Comparison of ENCODE assay signal across 24 cellular contexts in genomic region chr17:45936610-45937009, GRCh38. TPM values are rescaled to one million over a fixed set of nuclear protein-coding genes. Genes with fewer than 3 reads are reported as not detected.
DNase-seq lines count a peak whose midpoint lies in the region; ATAC-seq and TF ChIP-seq lines count a peak whose summit lies in the region.
"Had no signal": no experiment of that assay in that cellular context is flagged by ENCODE, and none has a peak within 500 bp of the region (broad histone marks: within the 10 kb centered on the region; RNA-seq: fewer than 3 reads in every experiment).

No MANE protein-coding gene starts in this region.

- no peaks in the 10 kb centered on the region for H3K9me3 Mint-ChIP-seq in activated T-helper 1 cell treated with anti-CD3 and anti-CD28 coated beads, Interleukin-12 subunit alpha, Interleukin-12 subunit beta, Interleukin-2, Interleukin-4 antibody, amounts not matched to agents 30 ng/mL and 10 ng/mL and 1 ng/mL, durations not matched to agents 14 hours and 24 hours and 36 hours
- H3K9me3 Mint-ChIP-seq: activated naive CD4-positive, alpha-beta T cell treated with anti-CD3 and anti-CD28 coated beads, Interleukin-2, amount 10 ng/mL, durations not matched to agents 7 days and 5 days; activated T-cell treated with anti-CD3 and anti-CD28 coated beads, Interleukin-2, amount 50 U/mL, for 24 hours; effector memory CD8-positive, alpha-beta T cell; neural crest cell had no signal

- H3K36me3 Mint-ChIP-seq in activated T-helper 1 cell treated with anti-CD3 and anti-CD28 coated beads, Interleukin-12 subunit alpha, Interleukin-12 subunit beta, Interleukin-2, Interleukin-4 antibody, amounts not matched to agents 30 ng/mL and 10 ng/mL and 1 ng/mL, durations not matched to agents 14 hours and 24 hours and 36 hours (ENCODE audit: low read depth): no peaks in the 10 kb centered on the region
- H3K36me3 Mint-ChIP-seq: activated naive CD4-positive, alpha-beta T cell treated with anti-CD3 and anti-CD28 coated beads, Interleukin-2, amount 10 ng/mL, durations not matched to agents 7 days and 5 days had no signal

- H3K9me3 ChIP-seq in right lobe of liver (no peaks in the 10 kb centered on the region), aorta (ENCODE audit: control insufficient read depth, low read length) (no peaks in the 10 kb centered on the region)
- H3K9me3 ChIP-seq: Caco-2, prostate gland, SJCRH30, stomach, upper lobe of right lung had no signal

- no peaks in the 10 kb centered on the region for H3K4me1 Mint-ChIP-seq in activated T-helper 1 cell treated with anti-CD3 and anti-CD28 coated beads, Interleukin-12 subunit alpha, Interleukin-12 subunit beta, Interleukin-2, Interleukin-4 antibody, amounts not matched to agents 30 ng/mL and 10 ng/mL and 1 ng/mL, durations not matched to agents 14 hours and 24 hours and 36 hours (ENCODE audit: low read depth)
- H3K4me1 Mint-ChIP-seq: activated naive CD4-positive, alpha-beta T cell treated with anti-CD3 and anti-CD28 coated beads, Interleukin-2, amount 10 ng/mL, durations not matched to agents 7 days and 5 days; neural crest cell had no signal

- DNase-seq in DMS 273 (lab: John Stamatoyannopoulos, UW; ENCODE audit: unreplicated experiment) (peak; percentile 62), DMS 273 treated with DMSO at 0.1 percent for 48 hours (lab: John Stamatoyannopoulos, UW) (no peak), NCI-H2029 (lab: John Stamatoyannopoulos, UW) (peak; percentile 85), NCI-H774 (lab: John Stamatoyannopoulos, UW) (peak; percentile 43), right lobe of liver (peak in 2 of 3 donors; percentile 74 to 89), aorta (no peak)
- DNase-seq in activated T-helper 1 cell treated with anti-CD3 and anti-CD28 coated beads, Interleukin-12 subunit alpha, Interleukin-12 subunit beta, Interleukin-2, Interleukin-4 antibody, amounts not matched to agents 30 ng/mL and 10 ng/mL and 1 ng/mL, durations not matched to agents 14 hours and 24 hours and 36 hours (ENCODE audit: low spot score): no peak
- DNase-seq: activated CD8-positive, alpha-beta T cell treated with anti-CD3 and anti-CD28 coated beads, Interleukin-2, amount 10 ng/mL, durations not matched to agents 7 days and 5 days; activated naive CD4-positive, alpha-beta T cell treated with anti-CD3 and anti-CD28 coated beads, Interleukin-2, amount 10 ng/mL, durations not matched to agents 7 days and 5 days; activated T-cell treated with anti-CD3 and anti-CD28 coated beads, Interleukin-2, amount 50 U/mL, for 24 hours; anterior cingulate cortex; Caco-2; effector memory CD8-positive, alpha-beta T cell; left colon; NCI-H446; SJCRH30; small intestine; stimulated activated CD4-positive, alpha-beta T cell treated with anti-CD3 and anti-CD28 coated beads, Interleukin-2, amount 100 ng/mL, for 48 hours; stomach; upper lobe of right lung had no signal

- peaks cover 0 to 33% (median 6%) of the 10 kb centered on the region in 4 donors for H3K4me1 ChIP-seq in right lobe of liver
- no peaks in the 10 kb centered on the region for H3K4me1 ChIP-seq in aorta (ENCODE audit: control insufficient read depth in 1 of 2, insufficient read depth in 2 of 2, low read length in 2 of 2)
- H3K4me1 ChIP-seq: Caco-2, SJCRH30 had no signal

- H3K4me3 ChIP-seq in right lobe of liver (peak overlapping the region in 1 of 3 donors; percentile 28), aorta (ENCODE audit: low read length in 2 of 2) (no peak overlapping the region)
- H3K4me3 ChIP-seq: prostate gland, SJCRH30, stomach, upper lobe of right lung had no signal

- H3K27me3 ChIP-seq in right lobe of liver (no peaks in the 10 kb centered on the region), aorta (ENCODE audit: control insufficient read depth in 1 of 2, insufficient read depth in 2 of 2, low read length in 1 of 2) (no peaks in the 10 kb centered on the region)
- H3K27me3 ChIP-seq: SJCRH30, upper lobe of right lung had no signal

- H3K36me3 ChIP-seq in right lobe of liver (peaks cover 0 to under 1% (median 0%) of the 10 kb centered on the region in 4 donors), aorta (ENCODE audit: control insufficient read depth in 1 of 2, insufficient read depth in 2 of 2, low read length in 1 of 2) (no peaks in the 10 kb centered on the region)
- H3K36me3 ChIP-seq: prostate gland, SJCRH30, stomach, upper lobe of right lung had no signal

- ATAC-seq in right lobe of liver: peak; percentile 66 to 86 (median 73)
- ATAC-seq in GM19324 (IDR thresholded peaks at IDR 0.05; ENCODE audit: low FRiP score, unreplicated experiment): no peak
- ATAC-seq in aorta (ENCODE audit: low FRiP score): no peak
- ATAC-seq: activated CD8-positive, alpha-beta T cell treated with anti-CD3 and anti-CD28 coated beads, Interleukin-2, amount 10 ng/mL, durations not matched to agents 7 days and 5 days; effector memory CD8-positive, alpha-beta T cell; left colon; upper lobe of right lung had no signal

- 18% methylated on average over 4 of the region's 4 CpGs for WGBS in right lobe of liver (ENCODE audit: insufficient coverage, low coverage, low lambda C conversion rate, missing lambda C conversion rate)
- WGBS in aorta, 2 donors: 85 to 92% methylated on average over 4 of the region's 4 CpGs

- no peak for TF ChIP-seq CTCF in right lobe of liver (IDR thresholded peaks at IDR 0.05)

- intact Hi-C loops in right lobe of liver (cut with DNase I) (no loop called here), aorta (cut with DNase I) (no loop called here)
- intact Hi-C loops in activated T-helper 1 cell treated with anti-CD3 and anti-CD28 coated beads, Interleukin-12 subunit alpha, Interleukin-12 subunit beta, Interleukin-2, Interleukin-4 antibody, amounts not matched to agents 30 ng/mL and 10 ng/mL and 1 ng/mL, durations not matched to agents 14 hours and 24 hours and 36 hours (cut with micrococcal nuclease): no loop called here

- peaks cover 33% of the 10 kb centered on the region for H3K27me3 Mint-ChIP-seq in activated T-helper 1 cell treated with anti-CD3 and anti-CD28 coated beads, Interleukin-12 subunit alpha, Interleukin-12 subunit beta, Interleukin-2, Interleukin-4 antibody, amounts not matched to agents 30 ng/mL and 10 ng/mL and 1 ng/mL, durations not matched to agents 14 hours and 24 hours and 36 hours (ENCODE audit: insufficient read depth)

- H3K27ac ChIP-seq in right lobe of liver: peak overlapping the region in 2 of 3 donors; percentile 63 to 88
- no peak overlapping the region for H3K27ac ChIP-seq in aorta (ENCODE audit: low read depth in 1 of 2, low read length in 2 of 2)
- H3K27ac ChIP-seq: 22Rv1, prostate gland, SJCRH30, stomach, upper lobe of right lung had no signal

- no peak for TF ChIP-seq POLR2A in right lobe of liver (IDR thresholded peaks at IDR 0.05)

- no peak overlapping the region for H3K4me3 Mint-ChIP-seq in activated T-helper 1 cell treated with anti-CD3 and anti-CD28 coated beads, Interleukin-12 subunit alpha, Interleukin-12 subunit beta, Interleukin-2, Interleukin-4 antibody, amounts not matched to agents 30 ng/mL and 10 ng/mL and 1 ng/mL, durations not matched to agents 14 hours and 24 hours and 36 hours
- H3K4me3 Mint-ChIP-seq: activated CD8-positive, alpha-beta T cell treated with anti-CD3 and anti-CD28 coated beads, Interleukin-2, amount 10 ng/mL, durations not matched to agents 7 days and 5 days; activated naive CD4-positive, alpha-beta T cell treated with anti-CD3 and anti-CD28 coated beads, Interleukin-2, amount 10 ng/mL, durations not matched to agents 7 days and 5 days; activated T-cell treated with anti-CD3 and anti-CD28 coated beads, Interleukin-2, amount 50 U/mL, for 24 hours; effector memory CD8-positive, alpha-beta T cell; neural crest cell had no signal

- no peak overlapping the region for H3K27ac Mint-ChIP-seq in activated T-helper 1 cell treated with anti-CD3 and anti-CD28 coated beads, Interleukin-12 subunit alpha, Interleukin-12 subunit beta, Interleukin-2, Interleukin-4 antibody, amounts not matched to agents 30 ng/mL and 10 ng/mL and 1 ng/mL, durations not matched to agents 14 hours and 24 hours and 36 hours
- H3K27ac Mint-ChIP-seq: activated CD8-positive, alpha-beta T cell treated with anti-CD3 and anti-CD28 coated beads, Interleukin-2, amount 10 ng/mL, durations not matched to agents 7 days and 5 days; activated naive CD4-positive, alpha-beta T cell treated with anti-CD3 and anti-CD28 coated beads, Interleukin-2, amount 10 ng/mL, durations not matched to agents 7 days and 5 days; activated T-cell treated with anti-CD3 and anti-CD28 coated beads, Interleukin-2, amount 50 U/mL, for 24 hours; effector memory CD8-positive, alpha-beta T cell had no signal

RNA-seq across cellular contexts. Expression of gene MAPT, which starts 42.3 kb away (rescaled TPM):
- 1 to 10 TPM in 2 of 6 experiments, under 1 TPM in 4; 0.39 to 4.9 (median 0.59) TPM for total RNA-seq in right lobe of liver
- total RNA-seq in activated T-helper 1 cell treated with anti-CD3 and anti-CD28 coated beads, Interleukin-12 subunit alpha, Interleukin-12 subunit beta, Interleukin-2, Interleukin-4 antibody, amounts not matched to agents 30 ng/mL and 10 ng/mL and 1 ng/mL, durations not matched to agents 14 hours and 24 hours and 36 hours: 0.64 and 1.1 TPM in 2 replicates
- 1 to 10 TPM; 1.3 to 3.9 TPM for total RNA-seq in aorta
- polyA plus RNA-seq in aorta: under 1 TPM; 0.13 to 0.51 TPM

Comparison
In these comparisons a context has a peak if more than half of its experiments do, and no peak if none do; other contexts are left out.
1. DNase-seq: peak in DMS 273 (single experiment), NCI-H2029 (single experiment), NCI-H774 (single experiment) and right lobe of liver (2 of 3); none in DMS 273 treated with DMSO at 0.1 percent for 48 hours (single experiment), activated T-helper 1 cell treated with anti-CD3 and anti-CD28 coated beads, Interleukin-12 subunit alpha, Interleukin-12 subunit beta, Interleukin-2, Interleukin-4 antibody, amounts not matched to agents 30 ng/mL and 10 ng/mL and 1 ng/mL, durations not matched to agents 14 hours and 24 hours and 36 hours (single experiment) and aorta (0 of 2).
2. ATAC-seq: peak in right lobe of liver (4 of 4); none in GM19324 (single experiment) and aorta (single experiment).
3. H3K27ac ChIP-seq: peak in right lobe of liver (2 of 3); none in aorta (0 of 2).